In the genomic region with DNA sequence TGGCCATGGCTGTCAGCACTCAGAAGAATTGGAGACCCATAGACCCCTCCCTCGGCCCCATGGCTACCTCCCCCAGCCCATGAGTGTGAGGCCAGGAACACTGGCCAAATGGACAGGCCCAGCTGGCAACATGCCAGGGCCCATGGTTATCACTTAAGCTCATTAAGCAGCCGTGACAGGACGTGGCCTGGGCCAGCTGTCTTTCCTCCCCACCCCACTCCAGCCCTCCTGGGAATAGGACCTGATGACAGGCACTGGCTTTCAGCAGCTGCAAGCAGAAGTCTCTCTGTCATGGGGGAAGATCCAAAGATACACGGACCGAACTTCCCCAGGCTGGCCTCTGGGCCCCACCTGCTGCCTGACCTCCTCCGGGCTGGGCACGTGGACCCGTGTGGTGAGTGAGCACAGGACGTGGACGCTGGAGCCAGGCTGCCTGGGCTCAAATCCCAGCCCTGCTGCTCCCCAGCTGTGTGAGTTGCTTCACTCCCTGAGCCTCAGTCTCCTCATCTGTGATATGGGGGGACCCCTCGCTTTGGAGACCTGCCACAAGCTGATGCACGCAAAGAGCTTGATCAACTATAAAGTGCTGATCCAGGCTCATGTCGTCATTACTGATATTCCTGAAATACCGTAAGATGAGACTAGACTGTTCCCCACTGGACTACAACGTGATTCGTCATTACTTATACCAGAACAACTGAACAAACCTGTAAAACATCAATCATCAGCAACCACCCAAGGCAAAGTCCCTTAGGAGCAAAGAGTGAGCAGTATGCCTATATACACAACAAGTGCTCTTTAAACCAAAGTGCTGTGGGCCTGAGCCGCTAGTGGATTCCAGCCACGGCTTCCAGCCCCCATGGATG, we compare ENCODE assay signal across 11 cellular contexts. TPM values are rescaled to one million over a fixed set of nuclear protein-coding genes. Genes with fewer than 3 reads are reported as not detected.
DNase-seq lines count a peak whose midpoint lies in the region; ATAC-seq, FAIRE-seq and TF ChIP-seq lines count a peak whose summit lies in the region.
"Had no signal": no experiment of that assay in that cellular context is flagged by ENCODE, and none has a peak within 500 bp of the region (broad histone marks: within the 10 kb centered on the region; RNA-seq: fewer than 3 reads in every experiment).

No MANE protein-coding gene starts in this region.

- no peak for TF ChIP-seq EP300 in gastroesophageal sphincter (IDR thresholded peaks at IDR 0.05)

- peaks cover 4% of the 10 kb centered on the region for H3K27me3 Mint-ChIP-seq in activated naive CD4-positive, alpha-beta T cell treated with anti-CD3 and anti-CD28 coated beads, Interleukin-2, amount 10 ng/mL, durations not matched to agents 7 days and 5 days
- H3K27me3 Mint-ChIP-seq: T-cell had no signal

- H3K4me3 Mint-ChIP-seq in activated naive CD4-positive, alpha-beta T cell treated with anti-CD3 and anti-CD28 coated beads, Interleukin-2, amount 10 ng/mL, durations not matched to agents 7 days and 5 days: no peak overlapping the region
- H3K4me3 Mint-ChIP-seq: mesothelial cell of epicardium, T-cell had no signal

- peak; percentile 83 for FAIRE-seq in HTR-8/SVneo (lab: Jason Lieb, UNC)

- H3K36me3 Mint-ChIP-seq in activated naive CD4-positive, alpha-beta T cell treated with anti-CD3 and anti-CD28 coated beads, Interleukin-2, amount 10 ng/mL, durations not matched to agents 7 days and 5 days: no peaks in the 10 kb centered on the region
- H3K36me3 Mint-ChIP-seq: mesothelial cell of epicardium, T-cell had no signal

- CTCF ChIA-PET in activated naive CD4-positive, alpha-beta T cell treated with anti-CD3 and anti-CD28 coated beads, Interleukin-2, amount 10 ng/mL, durations not matched to agents 7 days and 5 days (lab: Charles Lee): no interaction called here

- DNase-seq in HTR-8/SVneo (ENCODE audit: insufficient read length, low spot score): no peak
- DNase-seq in NCI-H82 treated with DMSO at 0.1 percent for 48 hours (lab: John Stamatoyannopoulos, UW; ENCODE audit: unreplicated experiment): peak; percentile 90
- no peak for DNase-seq in sciatic nerve (ENCODE audit: low spot score)
- no peak for DNase-seq in activated CD4-positive, alpha-beta T cell treated with anti-CD3 and anti-CD28 coated beads for 1 hour
- no peak for DNase-seq in activated naive CD4-positive, alpha-beta T cell treated with anti-CD3 and anti-CD28 coated beads, Interleukin-2, amount 10 ng/mL, durations not matched to agents 7 days and 5 days
- DNase-seq in NCI-H1930 (lab: John Stamatoyannopoulos, UW): no peak
- DNase-seq: stimulated activated naive CD4-positive, alpha-beta T cell treated with Interleukin-2 at 50 U/mL for 16 hours; T-cell had no signal

- peaks cover 0 to 6% (median 0%) of the 10 kb centered on the region in 3 donors for H3K4me1 ChIP-seq in gastroesophageal sphincter
- H3K4me1 ChIP-seq: breast epithelium had no signal

- H3K36me3 ChIP-seq in gastroesophageal sphincter: no peaks in the 10 kb centered on the region
- H3K36me3 ChIP-seq: breast epithelium had no signal

- TF ChIP-seq CTCF in gastroesophageal sphincter (IDR thresholded peaks at IDR 0.05): no peak

- no peaks in the 10 kb centered on the region for H3K9me3 ChIP-seq in gastroesophageal sphincter
- H3K9me3 ChIP-seq: breast epithelium had no signal

- H3K27ac ChIP-seq in gastroesophageal sphincter: no peak overlapping the region
- H3K27ac ChIP-seq: breast epithelium had no signal

- WGBS in gastroesophageal sphincter (ENCODE audit: low coverage in 1 of 2), 2 donors: 58 to 89% methylated on average over 3 to 12 of the region's 18 CpGs

- no peaks in the 10 kb centered on the region for H3K4me1 Mint-ChIP-seq in activated naive CD4-positive, alpha-beta T cell treated with anti-CD3 and anti-CD28 coated beads, Interleukin-2, amount 10 ng/mL, durations not matched to agents 7 days and 5 days
- H3K4me1 Mint-ChIP-seq: T-cell had no signal

- no peak overlapping the region for H3K4me3 ChIP-seq in gastroesophageal sphincter
- H3K4me3 ChIP-seq: breast epithelium had no signal

- H3K9me3 Mint-ChIP-seq in activated naive CD4-positive, alpha-beta T cell treated with anti-CD3 and anti-CD28 coated beads, Interleukin-2, amount 10 ng/mL, durations not matched to agents 7 days and 5 days: no peaks in the 10 kb centered on the region
- H3K9me3 Mint-ChIP-seq: mesothelial cell of epicardium, T-cell had no signal

- ATAC-seq in gastroesophageal sphincter: peak; percentile 42
- ATAC-seq in sciatic nerve: peak; percentile 26

- H3K27ac Mint-ChIP-seq in activated naive CD4-positive, alpha-beta T cell treated with anti-CD3 and anti-CD28 coated beads, Interleukin-2, amount 10 ng/mL, durations not matched to agents 7 days and 5 days: no peak overlapping the region
- H3K27ac Mint-ChIP-seq: mesothelial cell of epicardium, T-cell had no signal

- TF ChIP-seq POLR2A in gastroesophageal sphincter (IDR thresholded peaks at IDR 0.05): no peak

- intact Hi-C loops in sciatic nerve (cut with DNase I): no loop called here

- H3K27me3 ChIP-seq in gastroesophageal sphincter: no peaks in the 10 kb centered on the region
- H3K27me3 ChIP-seq: breast epithelium had no signal

RNA-seq across cellular contexts. Expression of a gene that starts 22.0 kb away (rescaled TPM):
- total RNA-seq in gastroesophageal sphincter (1 to 10 TPM in 3 of 4 donors, under 1 TPM in 1; 0.94 to 8.5 (median 7.0) TPM), sciatic nerve (1.6 TPM)
- total RNA-seq: T-cell had no signal
